Comparison of ENCODE assay signal across 9 cellular contexts in the genomic region with DNA sequence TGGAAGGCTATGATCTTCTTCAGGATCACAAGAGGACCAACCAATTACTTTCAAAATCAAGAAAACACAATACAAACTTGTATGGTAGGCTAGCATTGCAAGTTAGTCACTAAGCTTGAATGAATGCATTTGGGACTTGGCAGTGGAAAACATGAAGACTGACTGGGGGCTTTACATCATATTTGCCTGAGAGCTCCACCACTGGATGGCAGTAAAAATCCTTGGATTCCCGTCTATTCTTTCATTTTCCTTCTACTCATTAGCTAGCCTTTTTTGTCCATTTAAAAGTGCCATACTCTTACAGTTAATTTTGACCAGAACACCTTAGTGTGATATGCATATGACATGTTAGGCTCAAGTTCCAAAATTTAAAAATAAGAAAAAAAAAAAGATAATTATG.
DNase-seq lines count a peak whose midpoint lies in the region; ATAC-seq, FAIRE-seq and TF ChIP-seq lines count a peak whose summit lies in the region.
"Had no signal": no experiment of that assay in that cellular context is flagged by ENCODE, and none has a peak within 500 bp of the region (broad histone marks: within the 10 kb centered on the region; RNA-seq: fewer than 3 reads in every experiment).

No MANE protein-coding gene starts in this region.

- H3K36me3 ChIP-seq in bronchial epithelial cell (ENCODE audit: control insufficient read depth, insufficient read depth, low read length) (no peaks in the 10 kb centered on the region), lung (ENCODE audit: control insufficient read depth in 2 of 2, insufficient read depth in 2 of 2, low read length in 2 of 2) (no peaks in the 10 kb centered on the region)

- 8 to 30% methylated on average over 1 of the region's 1 CpG for WGBS in lung, 2 donors

- H3K36me3 Mint-ChIP-seq in activated CD4-positive, alpha-beta memory T cell treated with anti-CD3 and anti-CD28 coated beads for 36 hours = no peaks in the 10 kb centered on the region

- H3K4me3 ChIP-seq in bronchial epithelial cell (ENCODE audit: low read depth, low read length) = no peak overlapping the region
- no peak overlapping the region for H3K4me3 ChIP-seq in lung

- H3K27me3 ChIP-seq in bronchial epithelial cell (ENCODE audit: control insufficient read depth, insufficient read depth, low read length) (no peaks in the 10 kb centered on the region), lung (ENCODE audit: control insufficient read depth, insufficient read depth) (no peaks in the 10 kb centered on the region)

- POLR2A ChIA-PET in activated CD4-positive, alpha-beta memory T cell treated with anti-CD3 and anti-CD28 coated beads for 36 hours (lab: Charles Lee) = no interaction called here

- no peak overlapping the region for H3K27ac Mint-ChIP-seq in activated CD4-positive, alpha-beta memory T cell treated with anti-CD3 and anti-CD28 coated beads for 36 hours
- H3K27ac Mint-ChIP-seq: activated B cell treated with CpG ODN at 0.5 μM for 24 hours had no signal

- TF ChIP-seq CTCF in bronchial epithelial cell (IDR thresholded peaks at IDR 0.05; ENCODE audit: insufficient read depth, low read length, severe bottlenecking) (peak; percentile 40), lung (IDR thresholded peaks at IDR 0.05; ENCODE audit: control extremely low read depth, extremely low read depth) (peak; percentile 32)

- no peak for TF ChIP-seq POLR2A in GM12891 (IDR thresholded peaks at IDR 0.05; ENCODE audit: low read depth, low read length)

- intact Hi-C loops in activated CD4-positive, alpha-beta memory T cell treated with anti-CD3 and anti-CD28 coated beads for 36 hours (cut with micrococcal nuclease) = loop anchor here (5.0 kb wide), 1 partner anchor 169 kb away; no protein-coding TSS in a partner anchor

- H3K9me3 ChIP-seq in lung (ENCODE audit: control insufficient read depth in 2 of 2, insufficient read depth in 1 of 2, low read length in 1 of 2) = no peaks in the 10 kb centered on the region

- FAIRE-seq in bronchial epithelial cell (lab: Jason Lieb, UNC) = no peak
- FAIRE-seq in GM12891 (lab: Jason Lieb, UNC) = no peak

- peaks cover 4% of the 10 kb centered on the region for H3K9me3 Mint-ChIP-seq in activated CD4-positive, alpha-beta memory T cell treated with anti-CD3 and anti-CD28 coated beads for 36 hours

- CTCF ChIA-PET in activated CD4-positive, alpha-beta memory T cell treated with anti-CD3 and anti-CD28 coated beads for 36 hours (lab: Charles Lee) = interaction anchor here (0.6 to 1.8 kb wide), 5 partner anchors 63 to 186 kb away, joined by 3 to 10 read pairs (median 3); a partner anchor contains a TSS

- no peaks in the 10 kb centered on the region for H3K4me1 Mint-ChIP-seq in activated CD4-positive, alpha-beta memory T cell treated with anti-CD3 and anti-CD28 coated beads for 36 hours (ENCODE audit: low read depth)
- H3K4me1 Mint-ChIP-seq: activated B cell treated with CpG ODN at 0.5 μM for 24 hours had no signal

- H3K4me1 ChIP-seq in lung (ENCODE audit: control insufficient read depth in 2 of 2, insufficient read depth in 2 of 2, low read length in 2 of 2) = peaks cover 0 to 2% of the 10 kb centered on the region in 2 donors

- H3K4me3 Mint-ChIP-seq in activated CD4-positive, alpha-beta memory T cell treated with anti-CD3 and anti-CD28 coated beads for 36 hours = no peak overlapping the region
- H3K4me3 Mint-ChIP-seq: activated B cell treated with CpG ODN at 0.5 μM for 24 hours had no signal

- H3K27ac ChIP-seq in lung (ENCODE audit: low read depth in 1 of 2, low read length in 1 of 2) = no peak overlapping the region

- DNase-seq in DMS53 treated with DMSO at 0.1 percent for 48 hours (lab: John Stamatoyannopoulos, UW; ENCODE audit: unreplicated experiment) (peak; percentile 11), LHCN-M2 (ENCODE audit: low read depth) (peak; percentile 74), bronchial epithelial cell (ENCODE audit: low read depth) (peak; percentile 36), lung (ENCODE audit: low spot score) (no peak), NCI-H2029 treated with DMSO at 0.1 percent for 48 hours (lab: John Stamatoyannopoulos, UW) (no peak), GM12891 (ENCODE audit: insufficient read length, low spot score) (no peak)
- DNase-seq in activated CD4-positive, alpha-beta memory T cell treated with anti-CD3 and anti-CD28 coated beads for 36 hours = no peak
- DNase-seq: activated B cell treated with CpG ODN at 0.5 μM for 24 hours had no signal

- H3K27me3 Mint-ChIP-seq in activated CD4-positive, alpha-beta memory T cell treated with anti-CD3 and anti-CD28 coated beads for 36 hours = peaks cover 7% of the 10 kb centered on the region
- H3K27me3 Mint-ChIP-seq: activated B cell treated with CpG ODN at 0.5 μM for 24 hours had no signal

- ATAC-seq in lung (ENCODE audit: insufficient read depth, low FRiP score) = no peak
- ATAC-seq in HG03025 (IDR thresholded peaks at IDR 0.05; ENCODE audit: low FRiP score, unreplicated experiment) = no peak

TF ChIP-seq in GM12891, 5 proteins besides CTCF, POLR2A, EP300 and RAD21:
- TF ChIP-seq POU2F2 (IDR thresholded peaks at IDR 0.05; ENCODE audit: low read depth, low read length) = no peak

Comparison
In these comparisons a context has a peak if more than half of its experiments do, and no peak if none do; other contexts are left out.
1. DNase-seq: peak in DMS53 treated with DMSO at 0.1 percent for 48 hours (single experiment), LHCN-M2 (single experiment) and bronchial epithelial cell (single experiment); none in lung (single experiment), NCI-H2029 treated with DMSO at 0.1 percent for 48 hours (single experiment), activated CD4-positive, alpha-beta memory T cell treated with anti-CD3 and anti-CD28 coated beads for 36 hours (single experiment) and GM12891 (single experiment).